ENCODE assay signal across 1 cellular context in the genomic region with DNA sequence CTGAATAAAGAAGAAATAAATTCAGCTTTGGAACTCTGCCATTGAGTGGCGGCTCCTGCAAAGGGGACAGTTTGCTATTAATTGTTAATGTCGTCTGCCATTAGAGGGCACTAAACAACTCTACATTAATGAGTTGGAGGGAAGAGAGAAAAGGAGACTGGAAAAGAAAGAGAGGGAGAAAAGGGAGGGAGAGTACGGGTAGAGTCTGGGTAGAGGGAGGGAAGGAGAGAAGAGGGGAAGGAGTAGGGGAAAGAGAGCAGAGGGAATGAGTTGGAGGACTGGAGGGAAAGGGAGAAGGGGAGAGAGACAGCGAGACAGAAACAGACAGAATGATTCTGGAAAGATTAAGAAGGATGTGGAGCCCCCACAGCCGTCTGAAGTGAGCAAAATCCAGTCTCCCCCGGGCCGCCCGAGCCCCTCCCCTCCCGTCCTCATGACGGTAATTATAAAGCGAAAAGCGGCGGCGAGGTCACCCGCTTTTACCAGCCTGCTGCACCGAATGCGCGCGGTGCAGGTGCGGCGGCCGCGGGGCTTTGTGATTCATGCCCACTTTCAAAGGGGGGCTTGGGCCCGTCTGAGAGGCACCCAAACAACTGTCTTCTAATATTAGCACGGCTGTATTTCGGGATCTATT.
TF ChIP-seq lines count a peak whose summit lies in the region.

No MANE protein-coding gene starts in this region.

TF ChIP-seq in WTC11, 78 proteins besides CTCF, POLR2A, EP300 and RAD21 (continued from another document):
- TF ChIP-seq, protein P1, sequence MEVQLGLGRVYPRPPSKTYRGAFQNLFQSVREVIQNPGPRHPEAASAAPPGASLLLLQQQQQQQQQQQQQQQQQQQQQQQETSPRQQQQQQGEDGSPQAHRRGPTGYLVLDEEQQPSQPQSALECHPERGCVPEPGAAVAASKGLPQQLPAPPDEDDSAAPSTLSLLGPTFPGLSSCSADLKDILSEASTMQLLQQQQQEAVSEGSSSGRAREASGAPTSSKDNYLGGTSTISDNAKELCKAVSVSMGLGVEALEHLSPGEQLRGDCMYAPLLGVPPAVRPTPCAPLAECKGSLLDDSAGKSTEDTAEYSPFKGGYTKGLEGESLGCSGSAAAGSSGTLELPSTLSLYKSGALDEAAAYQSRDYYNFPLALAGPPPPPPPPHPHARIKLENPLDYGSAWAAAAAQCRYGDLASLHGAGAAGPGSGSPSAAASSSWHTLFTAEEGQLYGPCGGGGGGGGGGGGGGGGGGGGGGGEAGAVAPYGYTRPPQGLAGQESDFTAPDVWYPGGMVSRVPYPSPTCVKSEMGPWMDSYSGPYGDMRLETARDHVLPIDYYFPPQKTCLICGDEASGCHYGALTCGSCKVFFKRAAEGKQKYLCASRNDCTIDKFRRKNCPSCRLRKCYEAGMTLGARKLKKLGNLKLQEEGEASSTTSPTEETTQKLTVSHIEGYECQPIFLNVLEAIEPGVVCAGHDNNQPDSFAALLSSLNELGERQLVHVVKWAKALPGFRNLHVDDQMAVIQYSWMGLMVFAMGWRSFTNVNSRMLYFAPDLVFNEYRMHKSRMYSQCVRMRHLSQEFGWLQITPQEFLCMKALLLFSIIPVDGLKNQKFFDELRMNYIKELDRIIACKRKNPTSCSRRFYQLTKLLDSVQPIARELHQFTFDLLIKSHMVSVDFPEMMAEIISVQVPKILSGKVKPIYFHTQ (CRISPR knock-in tag; IDR thresholded peaks at IDR 0.05) = no peak
- TF ChIP-seq, protein P2, sequence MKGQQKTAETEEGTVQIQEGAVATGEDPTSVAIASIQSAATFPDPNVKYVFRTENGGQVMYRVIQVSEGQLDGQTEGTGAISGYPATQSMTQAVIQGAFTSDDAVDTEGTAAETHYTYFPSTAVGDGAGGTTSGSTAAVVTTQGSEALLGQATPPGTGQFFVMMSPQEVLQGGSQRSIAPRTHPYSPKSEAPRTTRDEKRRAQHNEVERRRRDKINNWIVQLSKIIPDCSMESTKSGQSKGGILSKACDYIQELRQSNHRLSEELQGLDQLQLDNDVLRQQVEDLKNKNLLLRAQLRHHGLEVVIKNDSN (CRISPR knock-in tag; IDR thresholded peaks at IDR 0.05) = 0 out of 2 replicates have a peak, but pooled peaks have one; percentile 16
- TF ChIP-seq NR2C2 (CRISPR knock-in tag; IDR thresholded peaks at IDR 0.05) (no peak), FOXJ3 (CRISPR knock-in tag; IDR thresholded peaks at IDR 0.05; ENCODE audit: borderline replicate concordance) (no peak)
- TF ChIP-seq, protein P3, sequence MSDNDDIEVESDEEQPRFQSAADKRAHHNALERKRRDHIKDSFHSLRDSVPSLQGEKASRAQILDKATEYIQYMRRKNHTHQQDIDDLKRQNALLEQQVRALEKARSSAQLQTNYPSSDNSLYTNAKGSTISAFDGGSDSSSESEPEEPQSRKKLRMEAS (CRISPR knock-in tag; IDR thresholded peaks at IDR 0.05) = peak; percentile 27; the same call in 1 of the 2 replicates
